ENCODE assay signal across 10 cellular contexts in genomic region chr5:131496400-131496713, GRCh38.
DNase-seq lines count a peak whose midpoint lies in the region; ATAC-seq, FAIRE-seq and TF ChIP-seq lines count a peak whose summit lies in the region.
"Had no signal": no experiment of that assay in that cellular context is flagged by ENCODE, and none has a peak within 500 bp of the region (broad histone marks: within the 10 kb centered on the region; RNA-seq: fewer than 3 reads in every experiment).

No MANE protein-coding gene starts in this region.

- peak; percentile 32 for TF ChIP-seq CTCF in GM13977 (IDR thresholded peaks at IDR 0.05; ENCODE audit: extremely low read depth, insufficient read depth, missing control alignments)

- H3K36me3 Mint-ChIP-seq in activated naive CD8-positive, alpha-beta T cell treated with anti-CD3 and anti-CD28 coated beads, Interleukin-2, amount 50 U/mL, for 24 hours (ENCODE audit: low read depth): peaks cover 67% of the 10 kb centered on the region

- no peak overlapping the region for H3K4me3 Mint-ChIP-seq in activated naive CD8-positive, alpha-beta T cell treated with anti-CD3 and anti-CD28 coated beads, Interleukin-2, amount 50 U/mL, for 24 hours

- no peaks in the 10 kb centered on the region for H3K27me3 Mint-ChIP-seq in activated naive CD8-positive, alpha-beta T cell treated with anti-CD3 and anti-CD28 coated beads, Interleukin-2, amount 50 U/mL, for 24 hours

- peak overlapping the region; percentile 68 for H3K27ac Mint-ChIP-seq in activated naive CD8-positive, alpha-beta T cell treated with anti-CD3 and anti-CD28 coated beads, Interleukin-2, amount 50 U/mL, for 24 hours

- ATAC-seq in GM19455 (IDR thresholded peaks at IDR 0.05; ENCODE audit: unreplicated experiment) (peak; percentile 90), HG03139 (IDR thresholded peaks at IDR 0.05; ENCODE audit: unreplicated experiment) (peak; percentile 93)
- peak; percentile 89 for ATAC-seq in activated naive CD8-positive, alpha-beta T cell treated with anti-CD3 and anti-CD28 coated beads, Interleukin-2, amount 50 U/mL, for 24 hours

- DNase-seq in GM13977 (ENCODE audit: low spot score): peak; percentile 8
- no peak for DNase-seq in activated naive CD8-positive, alpha-beta T cell treated with anti-CD3 and anti-CD28 coated beads, Interleukin-2, amount 50 U/mL, for 24 hours
- DNase-seq in NCI-H226: no peak
- no peak for DNase-seq in RCC 7860 (ENCODE audit: low spot score)
- DNase-seq in head of caudate nucleus: no peak
- DNase-seq in UCSD-AML1 (lab: John Stamatoyannopoulos, UW; ENCODE audit: unreplicated experiment): no peak
- DNase-seq: aorta; stimulated activated CD4-positive, alpha-beta T cell treated with anti-CD3 and anti-CD28 coated beads, Interleukin-12 subunit alpha, Interleukin-12 subunit beta, amount 100 ng/mL, for 4 hours had no signal

- intact Hi-C loops in head of caudate nucleus (cut with DNase I): no loop called here

- H3K4me1 Mint-ChIP-seq in activated naive CD8-positive, alpha-beta T cell treated with anti-CD3 and anti-CD28 coated beads, Interleukin-2, amount 50 U/mL, for 24 hours: peaks cover 31% of the 10 kb centered on the region

- H3K9me3 Mint-ChIP-seq in activated naive CD8-positive, alpha-beta T cell treated with anti-CD3 and anti-CD28 coated beads, Interleukin-2, amount 50 U/mL, for 24 hours: no peaks in the 10 kb centered on the region

- no peak for FAIRE-seq in RCC 7860 (lab: Jason Lieb, UNC)

- in situ Hi-C loops in GM13977 (cut with MboI; ENCODE audit: low pct_unique_long_range_greater_than_20kb, low sequenced_read_pairs, unreplicated experiment): no loop called here
